In genomic region chr1:59521456-59521855, GRCh38 we compare ENCODE assay signal across 16 cellular contexts.
DNase-seq lines count a peak whose midpoint lies in the region; ATAC-seq and TF ChIP-seq lines count a peak whose summit lies in the region.
"Had no signal": no experiment of that assay in that cellular context is flagged by ENCODE, and none has a peak within 500 bp of the region (broad histone marks: within the 10 kb centered on the region; RNA-seq: fewer than 3 reads in every experiment).

No MANE protein-coding gene starts in this region.

- H3K36me3 ChIP-seq in heart left ventricle (no peaks in the 10 kb centered on the region), hepatocyte (replicated peaks; ENCODE audit: insufficient read depth, low read depth) (no peaks in the 10 kb centered on the region), gastrocnemius medialis (no peaks in the 10 kb centered on the region)
- H3K36me3 ChIP-seq: lower lobe of right lung had no signal

- H3K27ac Mint-ChIP-seq in activated T-cell treated with anti-CD3 and anti-CD28 coated beads, Interleukin-2, amount 50 U/mL, for 72 hours, result no peak overlapping the region
- H3K27ac Mint-ChIP-seq: CD14-positive monocyte, T-helper 17 cell had no signal

- no peaks in the 10 kb centered on the region for H3K27me3 Mint-ChIP-seq in activated T-cell treated with anti-CD3 and anti-CD28 coated beads, Interleukin-2, amount 50 U/mL, for 72 hours (ENCODE audit: low read depth)
- H3K27me3 Mint-ChIP-seq: brain, T-helper 17 cell had no signal

- no peaks in the 10 kb centered on the region for H3K36me3 Mint-ChIP-seq in activated T-cell treated with anti-CD3 and anti-CD28 coated beads, Interleukin-2, amount 50 U/mL, for 72 hours (ENCODE audit: insufficient read depth in 2 of 2)
- H3K36me3 Mint-ChIP-seq: brain had no signal

- H3K4me2 ChIP-seq in hepatocyte, result no peak overlapping the region

- TF ChIP-seq POLR2A in heart left ventricle (IDR thresholded peaks at IDR 0.05), result no peak
- TF ChIP-seq POLR2A in gastrocnemius medialis (IDR thresholded peaks at IDR 0.05), result no peak

- H3K4me3 ChIP-seq in heart left ventricle (no peak overlapping the region), hepatocyte (no peak overlapping the region), gastrocnemius medialis (no peak overlapping the region)
- H3K4me3 ChIP-seq: lower lobe of right lung had no signal

- H3K9me3 Mint-ChIP-seq in activated T-cell treated with anti-CD3 and anti-CD28 coated beads, Interleukin-2, amount 50 U/mL, for 72 hours, result no peaks in the 10 kb centered on the region

- in situ Hi-C loops in gastrocnemius medialis (cut with MboI; ENCODE audit: low sequenced_read_pairs in 4 of 4), result loop anchor here in 3 of 4 donors (25.0 kb wide), 1 partner anchor 166 kb away; no protein-coding TSS in a partner anchor

- TF ChIP-seq CTCF in heart left ventricle (IDR thresholded peaks at IDR 0.05), result no peak
- TF ChIP-seq CTCF in hepatocyte (IDR thresholded peaks at IDR 0.05; ENCODE audit: poor library complexity), result no peak
- no peak for TF ChIP-seq CTCF in gastrocnemius medialis (IDR thresholded peaks at IDR 0.05 in 4 of 5, conservative IDR thresholded peaks at IDR 0.05 in 1 of 5)

- H4K20me1 ChIP-seq in hepatocyte (ENCODE audit: insufficient read depth, poor library complexity, severe bottlenecking), result no peaks in the 10 kb centered on the region

- no peak overlapping the region for H2AFZ ChIP-seq in hepatocyte

- no peaks in the 10 kb centered on the region for H3K4me1 Mint-ChIP-seq in activated T-cell treated with anti-CD3 and anti-CD28 coated beads, Interleukin-2, amount 50 U/mL, for 72 hours (ENCODE audit: low read depth)
- H3K4me1 Mint-ChIP-seq: T-helper 17 cell had no signal

- H3K79me2 ChIP-seq in hepatocyte, result no peaks in the 10 kb centered on the region

- H3K27ac ChIP-seq in heart left ventricle, result peak overlapping the region in 11 of 12 donors; percentile 4 to 71 (median 60)
- peak overlapping the region; percentile 49 for H3K27ac ChIP-seq in hepatocyte
- H3K27ac ChIP-seq in gastrocnemius medialis, result peak overlapping the region; percentile 86 to 92 (median 90)
- H3K27ac ChIP-seq: lower lobe of right lung had no signal

- no peak overlapping the region for H3K4me3 Mint-ChIP-seq in activated T-cell treated with anti-CD3 and anti-CD28 coated beads, Interleukin-2, amount 50 U/mL, for 72 hours
- H3K4me3 Mint-ChIP-seq: brain, CD14-positive monocyte, T-helper 17 cell had no signal

- H3K9me3 ChIP-seq in heart left ventricle (no peaks in the 10 kb centered on the region), hepatocyte (ENCODE audit: low read depth) (no peaks in the 10 kb centered on the region), gastrocnemius medialis (no peaks in the 10 kb centered on the region)
- H3K9me3 ChIP-seq: lower lobe of right lung had no signal

- H3K4me1 ChIP-seq in heart left ventricle (peaks cover 0 to 24% (median 17%) of the 10 kb centered on the region in 12 donors), hepatocyte (ENCODE audit: insufficient read depth) (peaks cover 9% of the 10 kb centered on the region), gastrocnemius medialis (peaks cover 44 to 52% of the 10 kb centered on the region in 2 donors)

- ATAC-seq in heart left ventricle (peak in 3 of 4 donors; percentile 43 to 84 (median 55)), gastrocnemius medialis (peak; percentile 86 to 90)
- no peak for ATAC-seq in activated T-cell treated with anti-CD3 and anti-CD28 coated beads, Interleukin-2, amount 50 U/mL, for 72 hours (replicated peaks in 1 of 2)
- ATAC-seq: activated CD4-positive, CD25-positive, alpha-beta regulatory T cell treated with anti-CD3 and anti-CD28 coated beads, Interleukin-2, amount 50 U/mL, for 24 hours; lower lobe of right lung; T-helper 17 cell had no signal

- H3K9me2 ChIP-seq in hepatocyte (replicated peaks; ENCODE audit: insufficient read depth), result no peaks in the 10 kb centered on the region

- intact Hi-C loops in heart left ventricle (cut with DNase I), result loop anchor here in 1 of 10 donors (10.0 kb wide), 1 partner anchor 63 kb away; no protein-coding TSS in a partner anchor
- intact Hi-C loops in cardiac septum (cut with DNase I), result no loop called here
- intact Hi-C loops in gastrocnemius medialis (cut with DNase I; ENCODE audit: low total_unique reads), result loop anchor here (5.0 to 10.0 kb wide), 5 partner anchors 76 to 739 kb away; partner anchors contain the start of genes CYP2J2, FGGY and JUN

- WGBS in heart left ventricle, 4 donors, result 62 to 91% (median 83%) methylated on average over 2 of the region's 2 CpGs
- WGBS in hepatocyte (ENCODE audit: low lambda C conversion rate, missing lambda C conversion rate), result 85% methylated on average over 2 of the region's 2 CpGs

- H3K27me3 ChIP-seq in heart left ventricle, result no peaks in the 10 kb centered on the region
- H3K27me3 ChIP-seq in hepatocyte, result no peaks in the 10 kb centered on the region
- no peaks in the 10 kb centered on the region for H3K27me3 ChIP-seq in gastrocnemius medialis

- peak in 1 of 5 donors; percentile 47 for DNase-seq in heart left ventricle
- DNase-seq in cardiac septum (ENCODE audit: low spot score), result no peak
- no peak for DNase-seq in hepatocyte (ENCODE audit: low spot score)
- peak; percentile 41 to 72 for DNase-seq in gastrocnemius medialis
- DNase-seq in HK-2 (ENCODE audit: unreplicated experiment), result no peak
- no peak for DNase-seq in activated T-cell treated with anti-CD3 and anti-CD28 coated beads, Interleukin-2, amount 50 U/mL, for 72 hours
- no peak for DNase-seq in mesenteric fat pad (ENCODE audit: low spot score)
- no peak for DNase-seq in activated effector memory CD4-positive, alpha-beta T cell treated with anti-CD3 and anti-CD28 coated beads, Interleukin-2, amount 50 U/mL, for 16 hours
- DNase-seq: DMS79 treated with DMSO at 0.1 percent for 48 hours, Kasumi-1, lower lobe of right lung, NCI-H146, T-helper 17 cell had no signal

Comparison
In these comparisons a context has a peak if more than half of its experiments do, and no peak if none do; other contexts are left out.
1. ATAC-seq: peak in heart left ventricle (3 of 4) and gastrocnemius medialis (2 of 2); none in activated T-cell treated with anti-CD3 and anti-CD28 coated beads, Interleukin-2, amount 50 U/mL, for 72 hours (0 of 2).
2. DNase-seq: peak in gastrocnemius medialis (2 of 2); none in cardiac septum (single experiment), hepatocyte (single experiment), HK-2 (single experiment), activated T-cell treated with anti-CD3 and anti-CD28 coated beads, Interleukin-2, amount 50 U/mL, for 72 hours (0 of 2), mesenteric fat pad (single experiment) and activated effector memory CD4-positive, alpha-beta T cell treated with anti-CD3 and anti-CD28 coated beads, Interleukin-2, amount 50 U/mL, for 16 hours (single experiment).
3. Peak in every context shown above with its lines, with median percentiles within 50 percentile points of each other: H3K27ac ChIP-seq.